In genomic region chrX:49291615-49292337, GRCh38 we compare ENCODE assay signal across 8 cellular contexts. TPM values are rescaled to one million over a fixed set of nuclear protein-coding genes. Genes with fewer than 3 reads are reported as not detected.
DNase-seq lines count a peak whose midpoint lies in the region; ATAC-seq and TF ChIP-seq lines count a peak whose summit lies in the region.

No MANE protein-coding gene starts in this region.

- H3K27me3 ChIP-seq in Panc1 (ENCODE audit: control insufficient read depth, insufficient read depth, low read length): no peaks in the 10 kb centered on the region

- DNase-seq in EL (peak; percentile 55), Panc1 (ENCODE audit: low read depth, low spot score) (peak; percentile 28), germinal center (ENCODE audit: low spot score) (peak; percentile 14), posterior vena cava (ENCODE audit: low spot score) (peak; percentile 85)
- DNase-seq in activated T-helper 1 cell treated with anti-CD3 and anti-CD28 coated beads, Interleukin-2, amount 50 U/mL, for 16 hours (ENCODE audit: low read depth in 1 of 2, low spot score in 1 of 2): peak; percentile 27 to 44

- CTCF ChIA-PET in Panc1 (lab: Charles Lee): interaction anchor here (1.1 kb wide), 1 partner anchor 23 kb away, joined by 3 read pairs; no protein-coding TSS in a partner anchor

- ATAC-seq in HG02870 (IDR thresholded peaks at IDR 0.05; ENCODE audit: unreplicated experiment) (peak; percentile 73), Panc1 (peak; percentile 91), GM21576 (IDR thresholded peaks at IDR 0.05; ENCODE audit: unreplicated experiment) (no peak), HG03025 (IDR thresholded peaks at IDR 0.05; ENCODE audit: low FRiP score, unreplicated experiment) (no peak)

- POLR2A ChIA-PET in Panc1 (lab: Charles Lee): no interaction called here

- no peak overlapping the region for H3K4me3 ChIP-seq in Panc1 (ENCODE audit: low read depth in 2 of 2, low read length in 2 of 2)

- peak; percentile 85 for TF ChIP-seq CTCF in Panc1 (IDR thresholded peaks at IDR 0.05)

- BruUV-seq in Panc1 (replicated peaks; lab: Mats Ljungman, UMichigan): no TSS peak

- no peaks in the 10 kb centered on the region for H3K9me3 ChIP-seq in Panc1 (ENCODE audit: control insufficient read depth, insufficient read depth, low read depth, low read length)

- H3K4me1 ChIP-seq in Panc1 (ENCODE audit: control insufficient read depth, insufficient read depth, low read length): no peaks in the 10 kb centered on the region

- no peak overlapping the region for H3K27ac ChIP-seq in Panc1 (ENCODE audit: low read length)

- intact Hi-C loops in Panc1 (cut with micrococcal nuclease; ENCODE audit: unreplicated experiment) (loop anchor here (1.0 kb wide), 1 partner anchor 463 kb away; no protein-coding TSS in a partner anchor), posterior vena cava (cut with DNase I) (no loop called here)

- in situ Hi-C loops in Panc1 (cut with HindIII; ENCODE audit: low pct_unique_long_range_greater_than_20kb, low sequenced_read_pairs): no loop called here

- H3K36me3 ChIP-seq in Panc1 (ENCODE audit: control insufficient read depth, insufficient read depth, low read length): no peaks in the 10 kb centered on the region

RNA-seq across cellular contexts. Expression of gene GAGE10, which starts 11.7 kb away (rescaled TPM):
- total RNA-seq in Panc1 (2021; ENCODE audit: unreplicated experiment): not detected
- not detected for polyA plus RNA-seq in Panc1 (2012; ENCODE audit: insufficient read length)
- total RNA-seq in posterior vena cava: not detected

RNA-seq across cellular contexts. Expression of gene PPP1R3F, which starts 22.2 kb away (rescaled TPM):
- total RNA-seq in Panc1 (2021; ENCODE audit: unreplicated experiment) (8.3 TPM), posterior vena cava (1 to 10 TPM; 5.2 to 5.4 TPM)
- 12.5 TPM for polyA plus RNA-seq in Panc1 (2012; ENCODE audit: insufficient read length)

RNA-seq across cellular contexts. Expression of gene FOXP3, which starts 27.3 kb away (rescaled TPM):
- 0.26 TPM for total RNA-seq in Panc1 (2021; ENCODE audit: unreplicated experiment)
- polyA plus RNA-seq in Panc1 (2012; ENCODE audit: insufficient read length): 0.50 TPM
- under 1 TPM in 1 of 2 donors, not detected in 1; 0.10 TPM for total RNA-seq in posterior vena cava

RNA-seq across cellular contexts. Expression of gene GAGE12J, which starts 30.1 kb away (rescaled TPM):
- total RNA-seq in Panc1 (2021; ENCODE audit: unreplicated experiment) (1.1 TPM), posterior vena cava (not detected)
- not detected for polyA plus RNA-seq in Panc1 (2012; ENCODE audit: insufficient read length)

RNA-seq across cellular contexts. Expression of gene GAGE13, which starts 39.6 kb away (rescaled TPM):
- not detected for total RNA-seq in Panc1 (2021; ENCODE audit: unreplicated experiment)
- not detected for polyA plus RNA-seq in Panc1 (2012; ENCODE audit: insufficient read length)
- not detected for total RNA-seq in posterior vena cava

Comparison
In these comparisons a context has a peak if more than half of its experiments do, and no peak if none do; other contexts are left out.
1. DNase-seq: peak in every context shown above with its lines; median percentile 85 in posterior vena cava; 55 in EL; 36 in activated T-helper 1 cell treated with anti-CD3 and anti-CD28 coated beads, Interleukin-2, amount 50 U/mL, for 16 hours; 28 in Panc1; 14 in germinal center.
2. ATAC-seq: peak in HG02870 (single experiment) and Panc1 (single experiment); none in GM21576 (single experiment) and HG03025 (single experiment).